Comparison of ENCODE assay signal across 8 cellular contexts in the genomic region with DNA sequence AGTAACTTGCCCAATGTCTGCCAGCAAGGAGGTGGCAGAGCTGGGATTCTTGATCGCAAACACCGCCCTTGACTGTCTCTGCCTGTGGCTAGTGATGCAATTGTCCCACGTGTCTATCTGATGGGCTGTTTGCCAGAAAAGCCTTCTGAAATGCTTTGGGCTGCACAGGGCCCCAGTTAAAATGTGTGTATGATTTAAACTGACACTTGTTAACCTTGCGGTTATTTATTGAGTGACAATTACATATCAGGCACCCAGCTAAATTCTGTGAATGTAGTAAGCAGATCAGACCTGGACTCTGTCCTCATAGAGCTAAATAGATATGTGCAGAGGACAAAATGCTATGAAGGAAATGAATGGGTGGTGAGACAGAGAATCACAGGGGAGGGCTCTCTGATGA. TPM values are rescaled to one million over a fixed set of nuclear protein-coding genes. Genes with fewer than 3 reads are reported as not detected.
DNase-seq lines count a peak whose midpoint lies in the region; ATAC-seq and TF ChIP-seq lines count a peak whose summit lies in the region.

No MANE protein-coding gene starts in this region.

- peak; percentile 58 for DNase-seq in activated gamma-delta T cell treated with Interleukin-2 at 50 U/mL for 16 hours
- no peak for DNase-seq in activated gamma-delta T cell (lab: John Stamatoyannopoulos, UW)
- peak; percentile 77 for DNase-seq in SK-N-DZ (ENCODE audit: low spot score)
- peak; percentile 94 for DNase-seq in adipocyte (ENCODE audit: low read depth)
- peak; percentile 84 for DNase-seq in kidney tubule cell (ENCODE audit: low spot score)
- DNase-seq in superior temporal gyrus (ENCODE audit: extremely low spot score), result peak; percentile 48
- no peak for DNase-seq in GM13976 (ENCODE audit: low spot score)

- peaks cover 23% of the 10 kb centered on the region for H3K27me3 ChIP-seq in adipocyte (replicated peaks; ENCODE audit: control insufficient read depth, insufficient read depth, low read length)

- H3K4me1 ChIP-seq in adipocyte (ENCODE audit: control insufficient read depth, insufficient read depth, low read length), result peaks cover 9% of the 10 kb centered on the region

- no peak for TF ChIP-seq CTCF in GM13976 (IDR thresholded peaks at IDR 0.05; ENCODE audit: borderline replicate concordance, control extremely low read depth, extremely low read depth, insufficient read depth, missing control alignments)

- no peak overlapping the region for H3K9ac ChIP-seq in adipocyte (ENCODE audit: low read length)

- no peak for ATAC-seq in GM18867 (IDR thresholded peaks at IDR 0.05; ENCODE audit: unreplicated experiment)

- in situ Hi-C loops in GM13976 (cut with MboI; ENCODE audit: low sequenced_read_pairs, unreplicated experiment), result no loop called here

- H3K4me3 ChIP-seq in adipocyte (ENCODE audit: low read length), result no peak overlapping the region

- peaks cover 14% of the 10 kb centered on the region for H3K9me3 ChIP-seq in adipocyte (ENCODE audit: control insufficient read depth, low read length)

- no peaks in the 10 kb centered on the region for H3K36me3 ChIP-seq in adipocyte (ENCODE audit: control insufficient read depth, insufficient read depth, low read length, severe bottlenecking)

RNA-seq across cellular contexts. Expression of gene IL12B, which starts 11.6 kb away (rescaled TPM):
- not detected in 2 replicates for polyA plus RNA-seq in SK-N-DZ (2014; cell fraction: cytosol; rRNA removed)
- not detected in 2 replicates for polyA plus RNA-seq in SK-N-DZ (2014; cell fraction: nucleus; rRNA removed)

Comparison
In these comparisons a context has a peak if more than half of its experiments do, and no peak if none do; other contexts are left out.
1. DNase-seq: peak in activated gamma-delta T cell treated with Interleukin-2 at 50 U/mL for 16 hours (single experiment), SK-N-DZ (single experiment), adipocyte (single experiment), kidney tubule cell (single experiment) and superior temporal gyrus (single experiment); none in activated gamma-delta T cell (single experiment) and GM13976 (single experiment).